9 cellular contexts compared by ENCODE assay signal in the genomic region with DNA sequence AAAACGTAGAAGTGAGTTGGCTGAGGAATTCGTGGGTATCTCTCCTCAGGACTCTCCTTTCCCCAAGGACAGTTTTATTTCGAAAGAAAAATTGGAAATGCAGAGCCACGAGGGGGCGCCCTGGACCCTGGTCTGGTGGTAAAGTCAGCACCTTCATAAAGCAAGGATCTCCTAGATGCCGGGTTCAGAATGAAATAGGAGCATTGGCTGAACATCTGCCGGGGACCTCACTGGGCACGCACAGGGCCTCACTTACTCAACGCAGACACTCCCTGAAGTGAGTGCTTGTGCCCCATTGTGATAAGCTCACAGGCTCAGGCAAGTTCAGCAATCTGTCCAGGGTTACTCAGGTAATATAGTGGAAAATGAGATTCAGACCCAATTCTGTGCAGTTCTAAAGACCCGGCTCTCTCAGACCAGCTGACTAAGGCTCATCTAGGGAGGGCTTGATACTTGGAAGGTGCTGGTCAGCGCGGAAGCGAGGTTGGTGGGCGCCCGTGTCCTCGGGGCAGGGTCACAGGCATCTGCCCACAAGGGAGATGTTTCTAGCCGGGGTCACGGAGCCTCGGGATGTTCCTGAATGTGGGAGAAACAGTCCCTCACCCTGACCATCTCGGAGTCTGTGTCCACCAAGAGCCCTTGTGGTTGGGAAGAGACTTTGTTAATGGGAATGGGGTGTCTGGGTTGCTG. TPM values are rescaled to one million over a fixed set of nuclear protein-coding genes. Genes with fewer than 3 reads are reported as not detected.
A peak's percentile ranks its signal among the peaks of the same experiment; 100 is the strongest.
DNase-seq lines count a peak whose midpoint lies in the region; ATAC-seq and TF ChIP-seq lines count a peak whose summit lies in the region.
"Had no signal": no experiment of that assay in that cellular context is flagged by ENCODE, and none has a peak within 500 bp of the region (broad histone marks: within the 10 kb centered on the region; RNA-seq: fewer than 3 reads in every experiment).

No MANE protein-coding gene starts in this region.

- peak; percentile 38 to 61 for DNase-seq in activated CD4-positive, alpha-beta T cell treated with anti-CD3 and anti-CD28 coated beads for 24 hours (ENCODE audit: low read depth in 2 of 2)
- DNase-seq in activated CD4-positive, alpha-beta T cell treated with anti-CD3 and anti-CD28 coated beads for 1 hour = no peak
- DNase-seq in NCI-H146 treated with DMSO at 0.1 percent for 48 hours (lab: John Stamatoyannopoulos, UW; ENCODE audit: unreplicated experiment) = peak; percentile 29
- peak; percentile 21 for DNase-seq in T-helper 2 cell treated with Interferon-gamma antibody and Interleukin-4, amounts not matched to agents 5 μg/mL and 100 μg/mL, for 36 hours (ENCODE audit: low spot score)
- peak; percentile 69 for DNase-seq in left lobe of liver (ENCODE audit: low spot score)
- peak; percentile 20 for DNase-seq in stimulated activated CD8-positive, alpha-beta memory T cell treated with anti-CD3 and anti-CD28 coated beads, Interleukin-12 subunit alpha, Interleukin-12 subunit beta, amount 100 ng/mL, for 24 hours (ENCODE audit: extremely low read depth)

- H3K4me1 Mint-ChIP-seq in T-helper 2 cell treated with Interferon-gamma antibody and Interleukin-4, amounts not matched to agents 5 μg/mL and 100 μg/mL, for 36 hours (ENCODE audit: low read depth) = peaks cover 6% of the 10 kb centered on the region
- H3K4me1 Mint-ChIP-seq in brain = peaks cover 9% of the 10 kb centered on the region

- ATAC-seq in left lobe of liver = peak; percentile 75
- ATAC-seq in GM21723 (IDR thresholded peaks at IDR 0.05; ENCODE audit: unreplicated experiment) = no peak

- peaks cover 35% of the 10 kb centered on the region for H3K27me3 Mint-ChIP-seq in T-helper 2 cell treated with Interferon-gamma antibody and Interleukin-4, amounts not matched to agents 5 μg/mL and 100 μg/mL, for 36 hours (ENCODE audit: low read depth)
- H3K27me3 Mint-ChIP-seq in brain = peaks cover 12% of the 10 kb centered on the region

- peak; percentile 64 to 80 for TF ChIP-seq CTCF in brain (conservative IDR thresholded peaks at IDR 0.05)

- no peaks in the 10 kb centered on the region for H3K9me3 Mint-ChIP-seq in T-helper 2 cell treated with Interferon-gamma antibody and Interleukin-4, amounts not matched to agents 5 μg/mL and 100 μg/mL, for 36 hours
- H3K9me3 Mint-ChIP-seq in brain = no peaks in the 10 kb centered on the region
- H3K9me3 Mint-ChIP-seq: CD8-positive, alpha-beta memory T cell had no signal

- H3K27ac Mint-ChIP-seq in T-helper 2 cell treated with Interferon-gamma antibody and Interleukin-4, amounts not matched to agents 5 μg/mL and 100 μg/mL, for 36 hours = no peak overlapping the region
- peak overlapping the region in 1 of 5 experiments; percentile 81 for H3K27ac Mint-ChIP-seq in brain
- H3K27ac Mint-ChIP-seq: CD8-positive, alpha-beta memory T cell had no signal

- no peak overlapping the region for H3K4me3 Mint-ChIP-seq in T-helper 2 cell treated with Interferon-gamma antibody and Interleukin-4, amounts not matched to agents 5 μg/mL and 100 μg/mL, for 36 hours
- no peak overlapping the region for H3K4me3 Mint-ChIP-seq in brain
- H3K4me3 Mint-ChIP-seq: CD8-positive, alpha-beta memory T cell had no signal

- no peaks in the 10 kb centered on the region for H3K36me3 Mint-ChIP-seq in T-helper 2 cell treated with Interferon-gamma antibody and Interleukin-4, amounts not matched to agents 5 μg/mL and 100 μg/mL, for 36 hours (ENCODE audit: low read depth)
- no peaks in the 10 kb centered on the region for H3K36me3 Mint-ChIP-seq in brain
- H3K36me3 Mint-ChIP-seq: CD8-positive, alpha-beta memory T cell had no signal

RNA-seq across cellular contexts. Expression of gene ETV3, which starts 55.7 kb away (rescaled TPM):
- 4.5 TPM for polyA plus RNA-seq in brain (ENCODE audit: insufficient read depth, low read depth, low replicate concordance)
- total RNA-seq in left lobe of liver = 6.0 TPM
